Comparison of ENCODE assay signal across 2 cellular contexts in the genomic region with DNA sequence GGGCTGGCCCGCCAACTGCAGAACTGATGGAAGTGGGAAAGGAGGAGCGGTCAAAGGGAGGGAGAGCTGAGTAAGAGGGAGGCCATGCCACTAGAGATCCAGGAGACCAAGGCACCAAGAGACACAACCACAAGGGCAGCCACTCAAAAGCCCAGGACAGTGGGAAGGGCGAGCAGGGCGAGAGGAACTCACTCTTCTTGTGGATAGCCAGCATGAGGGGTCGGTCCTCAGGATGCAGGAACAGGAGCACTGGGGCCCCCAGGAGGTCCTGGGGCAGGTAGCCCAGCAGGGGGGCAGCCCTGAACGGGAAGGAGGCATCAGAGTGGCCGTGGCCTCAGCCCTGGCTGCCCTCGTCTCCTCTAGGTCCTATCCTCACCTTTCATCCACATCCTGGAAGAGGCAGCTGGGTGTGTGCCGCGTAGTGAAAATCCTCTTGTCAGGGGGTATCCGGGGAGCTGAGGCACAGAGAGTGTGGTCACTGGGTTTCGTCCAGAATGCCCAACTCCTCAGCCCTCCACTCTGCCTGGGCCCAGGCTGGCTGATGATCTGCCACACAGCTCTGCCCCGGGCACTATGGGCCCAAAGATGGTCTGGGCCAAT.
TF ChIP-seq lines count a peak whose summit lies in the region.

No MANE protein-coding gene starts in this region.

TF ChIP-seq in HCT116, 20 proteins besides CTCF, POLR2A, EP300 and RAD21:
- no peak for TF ChIP-seq YY1 (IDR thresholded peaks at IDR 0.05; ENCODE audit: extremely low read depth, insufficient replicate concordance, low read depth, low read length)
- no peak for TF ChIP-seq SP1 (IDR thresholded peaks at IDR 0.05; ENCODE audit: low read depth)
- no peak for TF ChIP-seq FOSL1 (IDR thresholded peaks at IDR 0.05; ENCODE audit: low read depth)
- no peak for TF ChIP-seq ZNF274 (IDR thresholded peaks at IDR 0.05; ENCODE audit: low read depth, low read length)
- no peak for TF ChIP-seq EZH2 (IDR thresholded peaks at IDR 0.05)
- no peak for TF ChIP-seq CBX3 (IDR thresholded peaks at IDR 0.05; ENCODE audit: low read depth)
- no peak for TF ChIP-seq JUND (IDR thresholded peaks at IDR 0.05)
- no peak for TF ChIP-seq ELF1 (IDR thresholded peaks at IDR 0.05; ENCODE audit: borderline replicate concordance, low read depth)
- no peak for TF ChIP-seq POLR2AphosphoS5 (IDR thresholded peaks at IDR 0.05; ENCODE audit: low read depth, low read length)
- TF ChIP-seq ZFX (IDR thresholded peaks at IDR 0.05): no peak
- TF ChIP-seq, protein P1, sequence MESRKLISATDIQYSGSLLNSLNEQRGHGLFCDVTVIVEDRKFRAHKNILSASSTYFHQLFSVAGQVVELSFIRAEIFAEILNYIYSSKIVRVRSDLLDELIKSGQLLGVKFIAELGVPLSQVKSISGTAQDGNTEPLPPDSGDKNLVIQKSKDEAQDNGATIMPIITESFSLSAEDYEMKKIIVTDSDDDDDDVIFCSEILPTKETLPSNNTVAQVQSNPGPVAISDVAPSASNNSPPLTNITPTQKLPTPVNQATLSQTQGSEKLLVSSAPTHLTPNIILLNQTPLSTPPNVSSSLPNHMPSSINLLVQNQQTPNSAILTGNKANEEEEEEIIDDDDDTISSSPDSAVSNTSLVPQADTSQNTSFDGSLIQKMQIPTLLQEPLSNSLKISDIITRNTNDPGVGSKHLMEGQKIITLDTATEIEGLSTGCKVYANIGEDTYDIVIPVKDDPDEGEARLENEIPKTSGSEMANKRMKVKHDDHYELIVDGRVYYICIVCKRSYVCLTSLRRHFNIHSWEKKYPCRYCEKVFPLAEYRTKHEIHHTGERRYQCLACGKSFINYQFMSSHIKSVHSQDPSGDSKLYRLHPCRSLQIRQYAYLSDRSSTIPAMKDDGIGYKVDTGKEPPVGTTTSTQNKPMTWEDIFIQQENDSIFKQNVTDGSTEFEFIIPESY (IDR thresholded peaks at IDR 0.05; ENCODE audit: extremely low read depth, insufficient replicate concordance, low read length): no peak
- TF ChIP-seq EGR1 (IDR thresholded peaks at IDR 0.05; ENCODE audit: low read depth): no peak

TF ChIP-seq in GM23338, 12 proteins besides CTCF, POLR2A, EP300 and RAD21:
- TF ChIP-seq NANOG (IDR thresholded peaks at IDR 0.05; ENCODE audit: borderline replicate concordance): no peak
- TF ChIP-seq, protein P2, sequence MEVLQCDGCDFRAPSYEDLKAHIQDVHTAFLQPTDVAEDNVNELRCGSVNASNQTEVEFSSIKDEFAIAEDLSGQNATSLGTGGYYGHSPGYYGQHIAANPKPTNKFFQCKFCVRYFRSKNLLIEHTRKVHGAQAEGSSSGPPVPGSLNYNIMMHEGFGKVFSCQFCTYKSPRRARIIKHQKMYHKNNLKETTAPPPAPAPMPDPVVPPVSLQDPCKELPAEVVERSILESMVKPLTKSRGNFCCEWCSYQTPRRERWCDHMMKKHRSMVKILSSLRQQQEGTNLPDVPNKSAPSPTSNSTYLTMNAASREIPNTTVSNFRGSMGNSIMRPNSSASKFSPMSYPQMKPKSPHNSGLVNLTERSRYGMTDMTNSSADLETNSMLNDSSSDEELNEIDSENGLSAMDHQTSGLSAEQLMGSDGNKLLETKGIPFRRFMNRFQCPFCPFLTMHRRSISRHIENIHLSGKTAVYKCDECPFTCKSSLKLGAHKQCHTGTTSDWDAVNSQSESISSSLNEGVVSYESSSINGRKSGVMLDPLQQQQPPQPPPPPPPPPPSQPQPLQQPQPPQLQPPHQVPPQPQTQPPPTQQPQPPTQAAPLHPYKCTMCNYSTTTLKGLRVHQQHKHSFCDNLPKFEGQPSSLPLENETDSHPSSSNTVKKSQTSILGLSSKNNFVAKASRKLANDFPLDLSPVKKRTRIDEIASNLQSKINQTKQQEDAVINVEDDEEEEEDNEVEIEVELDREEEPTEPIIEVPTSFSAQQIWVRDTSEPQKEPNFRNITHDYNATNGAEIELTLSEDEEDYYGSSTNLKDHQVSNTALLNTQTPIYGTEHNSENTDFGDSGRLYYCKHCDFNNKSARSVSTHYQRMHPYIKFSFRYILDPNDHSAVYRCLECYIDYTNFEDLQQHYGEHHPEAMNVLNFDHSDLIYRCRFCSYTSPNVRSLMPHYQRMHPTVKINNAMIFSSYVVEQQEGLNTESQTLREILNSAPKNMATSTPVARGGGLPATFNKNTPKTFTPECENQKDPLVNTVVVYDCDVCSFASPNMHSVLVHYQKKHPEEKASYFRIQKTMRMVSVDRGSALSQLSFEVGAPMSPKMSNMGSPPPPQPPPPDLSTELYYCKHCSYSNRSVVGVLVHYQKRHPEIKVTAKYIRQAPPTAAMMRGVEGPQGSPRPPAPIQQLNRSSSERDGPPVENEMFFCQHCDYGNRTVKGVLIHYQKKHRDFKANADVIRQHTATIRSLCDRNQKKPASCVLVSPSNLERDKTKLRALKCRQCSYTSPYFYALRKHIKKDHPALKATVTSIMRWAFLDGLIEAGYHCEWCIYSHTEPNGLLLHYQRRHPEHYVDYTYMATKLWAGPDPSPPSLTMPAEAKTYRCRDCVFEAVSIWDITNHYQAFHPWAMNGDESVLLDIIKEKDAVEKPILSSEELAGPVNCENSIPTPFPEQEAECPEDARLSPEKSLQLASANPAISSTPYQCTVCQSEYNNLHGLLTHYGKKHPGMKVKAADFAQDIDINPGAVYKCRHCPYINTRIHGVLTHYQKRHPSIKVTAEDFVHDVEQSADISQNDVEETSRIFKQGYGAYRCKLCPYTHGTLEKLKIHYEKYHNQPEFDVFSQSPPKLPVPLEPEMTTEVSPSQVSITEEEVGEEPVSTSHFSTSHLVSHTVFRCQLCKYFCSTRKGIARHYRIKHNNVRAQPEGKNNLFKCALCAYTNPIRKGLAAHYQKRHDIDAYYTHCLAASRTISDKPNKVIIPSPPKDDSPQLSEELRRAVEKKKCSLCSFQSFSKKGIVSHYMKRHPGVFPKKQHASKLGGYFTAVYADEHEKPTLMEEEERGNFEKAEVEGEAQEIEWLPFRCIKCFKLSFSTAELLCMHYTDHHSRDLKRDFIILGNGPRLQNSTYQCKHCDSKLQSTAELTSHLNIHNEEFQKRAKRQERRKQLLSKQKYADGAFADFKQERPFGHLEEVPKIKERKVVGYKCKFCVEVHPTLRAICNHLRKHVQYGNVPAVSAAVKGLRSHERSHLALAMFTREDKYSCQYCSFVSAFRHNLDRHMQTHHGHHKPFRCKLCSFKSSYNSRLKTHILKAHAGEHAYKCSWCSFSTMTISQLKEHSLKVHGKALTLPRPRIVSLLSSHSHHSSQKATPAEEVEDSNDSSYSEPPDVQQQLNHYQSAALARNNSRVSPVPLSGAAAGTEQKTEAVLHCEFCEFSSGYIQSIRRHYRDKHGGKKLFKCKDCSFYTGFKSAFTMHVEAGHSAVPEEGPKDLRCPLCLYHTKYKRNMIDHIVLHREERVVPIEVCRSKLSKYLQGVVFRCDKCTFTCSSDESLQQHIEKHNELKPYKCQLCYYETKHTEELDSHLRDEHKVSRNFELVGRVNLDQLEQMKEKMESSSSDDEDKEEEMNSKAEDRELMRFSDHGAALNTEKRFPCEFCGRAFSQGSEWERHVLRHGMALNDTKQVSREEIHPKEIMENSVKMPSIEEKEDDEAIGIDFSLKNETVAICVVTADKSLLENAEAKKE (CRISPR knock-in tag; IDR thresholded peaks at IDR 0.05): no peak
